ENCODE assay signal across 2 cellular contexts in genomic region chr13:79935121-79935520, GRCh38.
TF ChIP-seq lines count a peak whose summit lies in the region.

No MANE protein-coding gene starts in this region.

TF ChIP-seq in SK-N-SH, 30 proteins besides CTCF, POLR2A, EP300 and RAD21 (continued from another document):
- TF ChIP-seq ELF1 (IDR thresholded peaks at IDR 0.05): no peak

TF ChIP-seq in SK-N-SH treated with all-trans-retinoic acid at 6 μM for 48 hours, 23 proteins besides CTCF, POLR2A, EP300 and RAD21 (continued from another document):
- TF ChIP-seq CSRNP3 (CRISPR knock-in tag; IDR thresholded peaks at IDR 0.05) (no peak), TCF4 (CRISPR knock-in tag; IDR thresholded peaks at IDR 0.05; ENCODE audit: borderline replicate concordance) (no peak), CREB5 (CRISPR knock-in tag; IDR thresholded peaks at IDR 0.05; ENCODE audit: low read depth) (no peak), PPARA (CRISPR knock-in tag; IDR thresholded peaks at IDR 0.05; ENCODE audit: borderline replicate concordance) (no peak)
